Comparison of ENCODE assay signal across 14 cellular contexts in genomic region chr18:58805482-58806187, GRCh38. TPM values are rescaled to one million over a fixed set of nuclear protein-coding genes. Genes with fewer than 3 reads are reported as not detected.
A peak's percentile ranks its signal among the peaks of the same experiment; 100 is the strongest.
DNase-seq lines count a peak whose midpoint lies in the region; ATAC-seq and TF ChIP-seq lines count a peak whose summit lies in the region.
"Had no signal": no experiment of that assay in that cellular context is flagged by ENCODE, and none has a peak within 500 bp of the region (broad histone marks: within the 10 kb centered on the region; RNA-seq: fewer than 3 reads in every experiment).

No MANE protein-coding gene starts in this region.

- TF ChIP-seq CTCF in RWPE2 (IDR thresholded peaks at IDR 0.05; ENCODE audit: poor library complexity, severe bottlenecking) (no peak), nephron (IDR thresholded peaks at IDR 0.05; ENCODE audit: unreplicated experiment in 3 of 3) (no peak), mucosa of descending colon (IDR thresholded peaks at IDR 0.05) (no peak)

- no peaks in the 10 kb centered on the region for H3K36me3 ChIP-seq in RWPE2 (ENCODE audit: low read depth)
- H3K36me3 ChIP-seq in mucosa of descending colon (ENCODE audit: low read depth): no peaks in the 10 kb centered on the region

- no peaks in the 10 kb centered on the region for H3K27me3 ChIP-seq in RWPE2 (ENCODE audit: insufficient read depth, poor library complexity, severe bottlenecking)

- ATAC-seq in RWPE2 (ENCODE audit: low read depth): 0 out of 3 replicates have a peak, but pooled peaks have one; percentile 25
- ATAC-seq in mucosa of descending colon: no peak
- no peak for ATAC-seq in HG03571 (IDR thresholded peaks at IDR 0.05; ENCODE audit: unreplicated experiment)
- ATAC-seq: activated CD4-positive, CD25-positive, alpha-beta regulatory T cell treated with anti-CD3 and anti-CD28 coated beads, Interleukin-2, amount 50 U/mL, for 24 hours had no signal

- H3K4me3 Mint-ChIP-seq in nephron: peak overlapping the region in 1 of 3 experiments; percentile 4
- H3K4me3 Mint-ChIP-seq in activated CD4-positive, alpha-beta T cell treated with anti-CD3 and anti-CD28 coated beads, Interleukin-2, amount 10 ng/mL, durations not matched to agents 24 days and 14 days: no peak overlapping the region
- H3K4me3 Mint-ChIP-seq: central memory CD8-positive, alpha-beta T cell had no signal

- no peaks in the 10 kb centered on the region for H3K27me3 Mint-ChIP-seq in nephron (ENCODE audit: low read depth)
- peaks cover 19% of the 10 kb centered on the region for H3K27me3 Mint-ChIP-seq in activated CD4-positive, alpha-beta T cell treated with anti-CD3 and anti-CD28 coated beads, Interleukin-2, amount 10 ng/mL, durations not matched to agents 24 days and 14 days

- DNase-seq in DMS79 (lab: John Stamatoyannopoulos, UW) (peak; percentile 41), NCI-H187 (lab: John Stamatoyannopoulos, UW) (peak; percentile 29 to 41), RWPE2 (ENCODE audit: low spot score) (no peak), mesenteric fat pad (ENCODE audit: low spot score) (no peak), mucosa of descending colon (no peak)
- DNase-seq in activated CD4-positive, alpha-beta T cell treated with anti-CD3 and anti-CD28 coated beads, Interleukin-2, amount 10 ng/mL, durations not matched to agents 24 days and 14 days: no peak
- DNase-seq: activated gamma-delta T cell; AML-193; stimulated activated CD4-positive, alpha-beta T cell treated with anti-CD3 and anti-CD28 coated beads, Interleukin-4, amount 100 ng/mL, for 4 hours had no signal

- no peaks in the 10 kb centered on the region for H3K36me3 Mint-ChIP-seq in nephron (ENCODE audit: low read depth)
- H3K36me3 Mint-ChIP-seq in activated CD4-positive, alpha-beta T cell treated with anti-CD3 and anti-CD28 coated beads, Interleukin-2, amount 10 ng/mL, durations not matched to agents 24 days and 14 days (ENCODE audit: low read depth): no peaks in the 10 kb centered on the region

- peak overlapping the region; percentile 7 for H3K27ac ChIP-seq in RWPE2 (ENCODE audit: poor library complexity, severe bottlenecking)
- H3K27ac ChIP-seq: RWPE1 had no signal

- peaks cover 22% of the 10 kb centered on the region for H3K4me1 Mint-ChIP-seq in nephron
- peaks cover 2% of the 10 kb centered on the region for H3K4me1 Mint-ChIP-seq in activated CD4-positive, alpha-beta T cell treated with anti-CD3 and anti-CD28 coated beads, Interleukin-2, amount 10 ng/mL, durations not matched to agents 24 days and 14 days
- H3K4me1 Mint-ChIP-seq: central memory CD8-positive, alpha-beta T cell had no signal

- no peaks in the 10 kb centered on the region for H3K9me3 ChIP-seq in RWPE2 (ENCODE audit: severe bottlenecking)
- H3K9me3 ChIP-seq in mucosa of descending colon: no peaks in the 10 kb centered on the region

- intact Hi-C loops in activated CD4-positive, alpha-beta T cell treated with anti-CD3 and anti-CD28 coated beads, Interleukin-2, amount 10 ng/mL, durations not matched to agents 24 days and 14 days (cut with micrococcal nuclease): no loop called here
- intact Hi-C loops in mucosa of descending colon (cut with DNase I, micrococcal nuclease): no loop called here

- no peaks in the 10 kb centered on the region for H3K9me3 Mint-ChIP-seq in nephron
- no peaks in the 10 kb centered on the region for H3K9me3 Mint-ChIP-seq in activated CD4-positive, alpha-beta T cell treated with anti-CD3 and anti-CD28 coated beads, Interleukin-2, amount 10 ng/mL, durations not matched to agents 24 days and 14 days
- H3K9me3 Mint-ChIP-seq: central memory CD8-positive, alpha-beta T cell had no signal

- peak overlapping the region; percentile 75 to 93 (median 87) for H3K27ac Mint-ChIP-seq in nephron
- H3K27ac Mint-ChIP-seq in activated CD4-positive, alpha-beta T cell treated with anti-CD3 and anti-CD28 coated beads, Interleukin-2, amount 10 ng/mL, durations not matched to agents 24 days and 14 days: no peak overlapping the region

- H3K4me1 ChIP-seq in RWPE2 (ENCODE audit: insufficient read depth, poor library complexity, severe bottlenecking): peaks cover 7% of the 10 kb centered on the region
- no peaks in the 10 kb centered on the region for H3K4me1 ChIP-seq in mucosa of descending colon (ENCODE audit: low read depth)

- H3K4me3 ChIP-seq in RWPE2 (ENCODE audit: severe bottlenecking) (no peak overlapping the region), mucosa of descending colon (no peak overlapping the region)

RNA-seq across cellular contexts. Expression of gene ZNF532, which starts 59.0 kb away (rescaled TPM):
- total RNA-seq in mesenteric fat pad (46.6 TPM), mucosa of descending colon (100 to 1,000 TPM in 1 of 3 donors, 10 to 100 TPM in 2; 11.2 to 104 (median 16.3) TPM)
- 0.79 and 1.0 TPM in 2 replicates for total RNA-seq in activated CD4-positive, alpha-beta T cell treated with anti-CD3 and anti-CD28 coated beads, Interleukin-2, amount 10 ng/mL, durations not matched to agents 24 days and 14 days

Comparison
In these comparisons a context has a peak if more than half of its experiments do, and no peak if none do; other contexts are left out.
1. DNase-seq: peak in DMS79 (single experiment) and NCI-H187 (2 of 2); none in RWPE2 (single experiment), mesenteric fat pad (single experiment), activated CD4-positive, alpha-beta T cell treated with anti-CD3 and anti-CD28 coated beads, Interleukin-2, amount 10 ng/mL, durations not matched to agents 24 days and 14 days (single experiment) and mucosa of descending colon (0 of 3).